8 cellular contexts compared by ENCODE assay signal in the genomic region with DNA sequence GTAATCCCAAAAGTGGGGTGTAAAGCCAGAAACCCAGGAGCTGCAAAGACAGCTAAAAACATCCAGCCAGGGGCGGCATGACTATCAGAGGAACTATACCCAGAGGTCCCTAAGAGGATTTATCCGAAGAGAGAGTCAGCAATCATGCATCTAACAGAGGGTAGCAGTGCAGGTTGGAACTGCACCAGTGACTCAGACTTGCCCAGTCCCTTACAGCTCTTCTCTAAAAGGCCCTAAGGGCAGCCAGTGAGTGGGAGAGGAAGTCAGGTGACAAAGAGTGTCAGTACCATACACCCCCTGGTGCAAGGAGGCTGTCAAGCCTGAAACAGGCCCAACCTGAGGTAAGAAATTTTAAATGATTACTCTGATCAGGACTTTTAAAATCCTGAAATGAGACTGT.
DNase-seq lines count a peak whose midpoint lies in the region; ATAC-seq and TF ChIP-seq lines count a peak whose summit lies in the region.

No MANE protein-coding gene starts in this region.

- ATAC-seq in GM21390 (IDR thresholded peaks at IDR 0.05; ENCODE audit: unreplicated experiment) (peak; percentile 82), HG03558 (IDR thresholded peaks at IDR 0.05; ENCODE audit: extremely low read depth, unreplicated experiment) (peak; percentile 94), mucosa of descending colon (peak; percentile 76)

- no peak overlapping the region for H3K27ac ChIP-seq in suprapubic skin
- H3K27ac ChIP-seq in Peyer's patch, result no peak overlapping the region

- peak; percentile 10 for TF ChIP-seq CTCF in GM12873 (IDR thresholded peaks at IDR 0.05; ENCODE audit: insufficient read depth, low read depth, low read length, missing control alignments)
- TF ChIP-seq CTCF in mucosa of descending colon (IDR thresholded peaks at IDR 0.05), result no peak
- no peak for TF ChIP-seq CTCF in suprapubic skin (IDR thresholded peaks at IDR 0.05)
- no peak for TF ChIP-seq CTCF in Peyer's patch (IDR thresholded peaks at IDR 0.05)

- H3K4me1 ChIP-seq in mucosa of descending colon (ENCODE audit: low read depth) (peaks cover 15% of the 10 kb centered on the region), suprapubic skin (peaks cover 19% of the 10 kb centered on the region), Peyer's patch (peaks cover 0 to 13% (median 0%) of the 10 kb centered on the region in 4 donors)

- intact Hi-C loops in mucosa of descending colon (cut with DNase I, micrococcal nuclease), result no loop called here
- intact Hi-C loops in head of caudate nucleus (cut with DNase I), result no loop called here

- DNase-seq in activated T-cell treated with anti-CD3 and anti-CD28 coated beads for 48 hours (ENCODE audit: low read depth) (peak; percentile 29), mucosa of descending colon (no peak), head of caudate nucleus (no peak), suprapubic skin (ENCODE audit: low spot score in 2 of 2) (no peak), Peyer's patch (no peak)

- no peaks in the 10 kb centered on the region for H3K36me3 ChIP-seq in mucosa of descending colon (ENCODE audit: low read depth)
- no peaks in the 10 kb centered on the region for H3K36me3 ChIP-seq in suprapubic skin
- no peaks in the 10 kb centered on the region for H3K36me3 ChIP-seq in Peyer's patch

- no peaks in the 10 kb centered on the region for H3K27me3 ChIP-seq in suprapubic skin
- no peaks in the 10 kb centered on the region for H3K27me3 ChIP-seq in Peyer's patch

- H3K4me3 ChIP-seq in mucosa of descending colon (no peak overlapping the region), suprapubic skin (no peak overlapping the region), Peyer's patch (no peak overlapping the region)

- no peak for TF ChIP-seq EP300 in suprapubic skin (IDR thresholded peaks at IDR 0.05)

- 88% methylated on average over 2 of the region's 2 CpGs for WGBS in suprapubic skin

- TF ChIP-seq POLR2A in suprapubic skin (IDR thresholded peaks at IDR 0.05), result no peak
- no peak for TF ChIP-seq POLR2A in Peyer's patch (IDR thresholded peaks at IDR 0.05)

- H3K9me3 ChIP-seq in mucosa of descending colon (no peaks in the 10 kb centered on the region), suprapubic skin (no peaks in the 10 kb centered on the region), Peyer's patch (no peaks in the 10 kb centered on the region)
